ENCODE assay signal across 30 cellular contexts in genomic region chr7:111067251-111067650, GRCh38.
"Had no signal": no experiment of that assay in that cellular context is flagged by ENCODE, and none has a peak within 500 bp of the region (broad histone marks: within the 10 kb centered on the region; RNA-seq: fewer than 3 reads in every experiment).

No MANE protein-coding gene starts in this region.

- H3K27ac ChIP-seq: neural progenitor cell, ovary, parathyroid adenoma, psoas muscle, right lobe of liver, sigmoid colon, suprapubic skin, testis, tibial artery, transverse colon, upper lobe of right lung, uterus had no signal

- H3K27me3 ChIP-seq: neural progenitor cell, ovary, right lobe of liver, sigmoid colon, suprapubic skin, testis, tibial artery, transverse colon, upper lobe of right lung, uterus had no signal

- H3K79me2 ChIP-seq: parathyroid adenoma had no signal

- H3K27me3 Mint-ChIP-seq: progenitor cell of endocrine pancreas; stimulated activated memory B cell treated with anti-CD40 and anti-IgM and Interleukin-4, amounts not matched to agents 10 μg/mL and 1 μg/mL and 100 μg/mL, for 72 hours; stimulated activated naive CD8-positive, alpha-beta T cell treated with anti-CD3 and anti-CD28 coated beads, Interleukin-15, amount 100 ng/mL, for 72 hours; type B pancreatic cell had no signal

- H3K9me3 ChIP-seq: psoas muscle, right lobe of liver, testis, tibial artery, transverse colon, upper lobe of right lung, uterus had no signal

- H3K36me3 Mint-ChIP-seq: natural killer cell had no signal

- H3K9ac ChIP-seq: neural progenitor cell, parathyroid adenoma had no signal

- H3K4me3 ChIP-seq: neural progenitor cell, ovary, psoas muscle, right lobe of liver, sigmoid colon, suprapubic skin, testis, tibial artery, transverse colon, upper lobe of right lung, uterus had no signal

- H3K4me2 ChIP-seq: neural progenitor cell had no signal

- DNase-seq: natural killer cell; occipital lobe; ovary; posterior cingulate gyrus; psoas muscle; right cardiac atrium; right lobe of liver; sigmoid colon; small intestine; stimulated activated CD4-positive, alpha-beta T cell treated with anti-CD3 and anti-CD28 coated beads, Interleukin-15, amount 100 ng/mL, for 24 hours; stimulated activated CD4-positive, alpha-beta T cell treated with anti-CD3 and anti-CD28 coated beads, Interleukin-2, amount 100 ng/mL, for 24 hours; stimulated activated CD4-positive, alpha-beta T cell treated with anti-CD3 and anti-CD28 coated beads, Interleukin-4, amount 100 ng/mL, for 1 hour; stimulated activated CD4-positive, alpha-beta T cell treated with anti-CD3 and anti-CD28 coated beads, Interleukin-4, amount 100 ng/mL, for 4 hours; stimulated activated CD8-positive, alpha-beta memory T cell treated with anti-CD3 and anti-CD28 coated beads, Interleukin-4, amount 100 ng/mL, for 48 hours; stimulated activated naive CD4-positive, alpha-beta T cell; stimulated activated naive CD8-positive, alpha-beta T cell treated with anti-CD3 and anti-CD28 coated beads, Interleukin-15, amount 100 ng/mL, for 72 hours; stimulated activated naive CD8-positive, alpha-beta T cell treated with anti-CD3 and anti-CD28 coated beads, Interleukin-15, Interleukin-2, amounts not matched to agents 100 U/mL and 50 U/mL, for 24 hours; substantia nigra; testis; tibial artery; transverse colon; upper lobe of right lung; uterus had no signal

- H3K4me1 ChIP-seq: neural progenitor cell, parathyroid adenoma, sigmoid colon, suprapubic skin, testis, transverse colon, upper lobe of right lung, uterus had no signal

- FAIRE-seq: small intestine had no signal

- H2AFZ ChIP-seq: neural progenitor cell, parathyroid adenoma had no signal

- H3K36me3 ChIP-seq: neural progenitor cell, ovary, right lobe of liver, sigmoid colon, suprapubic skin, tibial artery, transverse colon, upper lobe of right lung, uterus had no signal

- H3K27ac Mint-ChIP-seq: natural killer cell; nephron; neural progenitor cell; progenitor cell of endocrine pancreas; stimulated activated memory B cell treated with anti-CD40 and anti-IgM and Interleukin-4, amounts not matched to agents 10 μg/mL and 1 μg/mL and 100 μg/mL, for 72 hours; stimulated activated naive CD8-positive, alpha-beta T cell treated with anti-CD3 and anti-CD28 coated beads, Interleukin-15, amount 100 ng/mL, for 72 hours; type B pancreatic cell had no signal

- H3K4me1 Mint-ChIP-seq: natural killer cell; neural progenitor cell; stimulated activated memory B cell treated with anti-CD40 and anti-IgM and Interleukin-4, amounts not matched to agents 10 μg/mL and 1 μg/mL and 100 μg/mL, for 72 hours had no signal

- H3K4me3 Mint-ChIP-seq: natural killer cell; nephron; neural progenitor cell; stimulated activated memory B cell treated with anti-CD40 and anti-IgM and Interleukin-4, amounts not matched to agents 10 μg/mL and 1 μg/mL and 100 μg/mL, for 72 hours; stimulated activated naive CD8-positive, alpha-beta T cell treated with anti-CD3 and anti-CD28 coated beads, Interleukin-15, amount 100 ng/mL, for 72 hours; type B pancreatic cell had no signal

- ATAC-seq: natural killer cell; psoas muscle; stimulated activated memory B cell treated with anti-CD40 and anti-IgM and Interleukin-4, amounts not matched to agents 10 μg/mL and 1 μg/mL and 100 μg/mL, for 72 hours; stimulated activated naive CD8-positive, alpha-beta T cell treated with anti-CD3 and anti-CD28 coated beads, Interleukin-15, amount 100 ng/mL, for 72 hours; stimulated activated naive CD8-positive, alpha-beta T cell treated with anti-CD3 and anti-CD28 coated beads, Interleukin-15, Interleukin-2, amounts not matched to agents 100 U/mL and 50 U/mL, for 24 hours; upper lobe of right lung had no signal
